In the genomic region with DNA sequence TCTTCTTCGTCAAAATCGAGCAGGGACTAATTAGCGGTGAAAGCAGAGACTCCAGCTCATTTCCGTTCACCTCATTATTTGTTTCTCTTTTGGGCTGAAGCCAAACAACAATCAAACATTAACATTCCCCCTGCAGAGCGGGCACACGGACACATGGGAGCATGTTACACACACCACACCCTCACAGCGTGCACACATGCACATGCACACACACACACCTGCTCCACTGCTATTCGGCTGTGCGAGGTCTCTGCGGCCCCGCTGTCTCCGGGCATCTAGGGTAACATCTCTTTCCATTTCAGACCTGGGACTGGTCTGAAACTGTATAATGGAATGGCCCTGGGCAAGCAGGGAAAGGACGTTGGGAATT, we compare ENCODE assay signal across 8 cellular contexts. TPM values are rescaled to one million over a fixed set of nuclear protein-coding genes. Genes with fewer than 3 reads are reported as not detected.
DNase-seq lines count a peak whose midpoint lies in the region; ATAC-seq, FAIRE-seq and TF ChIP-seq lines count a peak whose summit lies in the region.

No MANE protein-coding gene starts in this region.

- peak overlapping the region; percentile 77 for H2AFZ ChIP-seq in keratinocyte (ENCODE audit: control insufficient read depth, low read length)

- peak overlapping the region; percentile 92 for H3K4me2 ChIP-seq in keratinocyte (ENCODE audit: control insufficient read depth, extremely low read depth, insufficient read depth, low read depth, low read length)

- peak overlapping the region; percentile 80 for H3K4me3 ChIP-seq in CD8-positive, alpha-beta memory T cell (ENCODE audit: low read length)
- H3K4me3 ChIP-seq in keratinocyte (ENCODE audit: control insufficient read depth in 2 of 3, extremely low read depth in 1 of 3, insufficient read depth in 2 of 3, low read depth in 1 of 3, low read length in 3 of 3) (peak overlapping the region; percentile 29 to 75 (median 58)), thymus (ENCODE audit: low read length) (peak overlapping the region; percentile 52), ascending aorta (peak overlapping the region in 1 of 2 donors; percentile 65)

- H3K27ac ChIP-seq in CD8-positive, alpha-beta memory T cell (ENCODE audit: low read depth, low read length) = no peak overlapping the region
- H3K27ac ChIP-seq in keratinocyte (ENCODE audit: control insufficient read depth, insufficient read depth, low read length) (no peak overlapping the region), thymus (ENCODE audit: low read depth) (no peak overlapping the region), ascending aorta (no peak overlapping the region)

- CTCF ChIA-PET in CD8-positive, alpha-beta memory T cell (lab: Charles Lee) = interaction anchor here (0.6 to 5.7 kb wide), 60 partner anchors 8 to 278 kb away, joined by 3 to 134 read pairs (median 5); a partner anchor contains a TSS
- CTCF ChIA-PET in WTC11 (lab: Charles Lee) = interaction anchor here (0.6 to 3.2 kb wide), 80 partner anchors 8 to 829 kb away, joined by 3 to 45 read pairs (median 4); a partner anchor contains a TSS

- ATAC-seq in HG03025 (IDR thresholded peaks at IDR 0.05; ENCODE audit: low FRiP score, unreplicated experiment) = peak; percentile 6
- ATAC-seq in WTC11 = peak; percentile 3

- no peaks in the 10 kb centered on the region for H4K20me1 ChIP-seq in keratinocyte (ENCODE audit: control insufficient read depth, extremely low read depth, insufficient read depth, low read length)

- H3K27me3 Mint-ChIP-seq in CD8-positive, alpha-beta memory T cell = no peaks in the 10 kb centered on the region
- peaks cover 36% of the 10 kb centered on the region for H3K27me3 Mint-ChIP-seq in WTC11 (ENCODE audit: low read depth)

- TF ChIP-seq CTCF in WTC11 (IDR thresholded peaks at IDR 0.05) (no peak), keratinocyte (optimal IDR thresholded peaks at IDR 0.05 in 1 of 3, IDR thresholded peaks at IDR 0.05 in 1 of 3, conservative IDR thresholded peaks at IDR 0.05 in 1 of 3; ENCODE audit: extremely low read depth in 1 of 3, insufficient read depth in 2 of 3, low read length in 3 of 3) (no peak), ascending aorta (IDR thresholded peaks at IDR 0.05) (no peak)

- peaks cover 49% of the 10 kb centered on the region for H3K4me1 ChIP-seq in CD8-positive, alpha-beta memory T cell (ENCODE audit: insufficient read depth, low read length)
- H3K4me1 ChIP-seq in keratinocyte (ENCODE audit: control insufficient read depth, extremely low read depth, insufficient read depth, low read length) (peaks cover 12% of the 10 kb centered on the region), thymus (ENCODE audit: control insufficient read depth, insufficient read depth, low read length) (peaks cover 9% of the 10 kb centered on the region), ascending aorta (peaks cover 0 to 4% of the 10 kb centered on the region in 2 donors)

- peaks cover 52 to 61% (median 59%) of the 10 kb centered on the region in 3 donors for H3K4me1 Mint-ChIP-seq in CD8-positive, alpha-beta memory T cell
- peaks cover 20% of the 10 kb centered on the region for H3K4me1 Mint-ChIP-seq in WTC11

- POLR2A ChIA-PET in CD8-positive, alpha-beta memory T cell (lab: Charles Lee) = interaction anchor here (0.7 to 2.8 kb wide), 10 partner anchors 23 to 238 kb away, joined by 3 to 32 read pairs (median 3); a partner anchor contains a TSS
- POLR2A ChIA-PET in WTC11 (lab: Charles Lee) = interaction anchor here (1.2 kb wide), 1 partner anchor 279 kb away, joined by 3 read pairs; no protein-coding TSS in a partner anchor

- peaks cover 0 to 2% (median 0%) of the 10 kb centered on the region in 3 donors for H3K36me3 Mint-ChIP-seq in CD8-positive, alpha-beta memory T cell
- H3K36me3 Mint-ChIP-seq in WTC11 = no peaks in the 10 kb centered on the region

- dilution Hi-C loops in keratinocyte (cut with MboI; ENCODE audit: extremely low pct_ligation_motif_present, low sequenced_read_pairs) = no loop called here

- intact Hi-C loops in ascending aorta (cut with DNase I) = loop anchor here (2.0 to 5.0 kb wide), 2 partner anchors 160 to 280 kb away; no protein-coding TSS in a partner anchor

- no peak for DNase-seq in CD8-positive, alpha-beta memory T cell
- no peak for DNase-seq in WTC11 (ENCODE audit: low spot score)
- no peak for DNase-seq in keratinocyte (ENCODE audit: low read depth, low spot score)
- DNase-seq in ascending aorta (ENCODE audit: low spot score in 2 of 2) = no peak
- no peak for DNase-seq in NCI-H1694 treated with DMSO at 0.1 percent for 48 hours (lab: John Stamatoyannopoulos, UW)
- DNase-seq in mucosa of gallbladder (ENCODE audit: low spot score) = no peak

- H3K4me3 Mint-ChIP-seq in CD8-positive, alpha-beta memory T cell = peak overlapping the region; percentile 85 to 97 (median 88)
- peak overlapping the region; percentile 94 for H3K4me3 Mint-ChIP-seq in WTC11

- no peaks in the 10 kb centered on the region for H3K79me2 ChIP-seq in keratinocyte (ENCODE audit: control insufficient read depth, insufficient read depth, low read length)

- H3K9me3 Mint-ChIP-seq in CD8-positive, alpha-beta memory T cell = no peaks in the 10 kb centered on the region
- no peaks in the 10 kb centered on the region for H3K9me3 Mint-ChIP-seq in WTC11

- H3K27me3 ChIP-seq in CD8-positive, alpha-beta memory T cell (ENCODE audit: insufficient read depth, low read length, poor library complexity, severe bottlenecking) = no peaks in the 10 kb centered on the region
- no peaks in the 10 kb centered on the region for H3K27me3 ChIP-seq in keratinocyte (ENCODE audit: control insufficient read depth, extremely low read depth, insufficient read depth, low read length)
- no peaks in the 10 kb centered on the region for H3K27me3 ChIP-seq in thymus (ENCODE audit: control insufficient read depth, insufficient read depth)
- H3K27me3 ChIP-seq in ascending aorta = no peaks in the 10 kb centered on the region

- peak overlapping the region; percentile 62 to 96 (median 84) for H3K27ac Mint-ChIP-seq in CD8-positive, alpha-beta memory T cell
- no peak overlapping the region for H3K27ac Mint-ChIP-seq in WTC11

- H3K9ac ChIP-seq in keratinocyte (ENCODE audit: control insufficient read depth, extremely low read depth, insufficient read depth, low read length) = peak overlapping the region; percentile 67

- H3K9me3 ChIP-seq in CD8-positive, alpha-beta memory T cell (ENCODE audit: low read length) = no peaks in the 10 kb centered on the region
- H3K9me3 ChIP-seq in keratinocyte (ENCODE audit: control insufficient read depth, low read depth, low read length) (no peaks in the 10 kb centered on the region), thymus (ENCODE audit: control insufficient read depth) (peaks cover 3% of the 10 kb centered on the region), ascending aorta (no peaks in the 10 kb centered on the region)

- WGBS in thymus = 82% methylated on average over 13 of the region's 13 CpGs

- H3K36me3 ChIP-seq in CD8-positive, alpha-beta memory T cell (ENCODE audit: insufficient read depth, low read length) = no peaks in the 10 kb centered on the region
- H3K36me3 ChIP-seq in keratinocyte (ENCODE audit: control insufficient read depth in 2 of 2, extremely low read depth in 1 of 2, insufficient read depth in 2 of 2, low read length in 2 of 2) (no peaks in the 10 kb centered on the region), thymus (ENCODE audit: control insufficient read depth, insufficient read depth) (no peaks in the 10 kb centered on the region), ascending aorta (no peaks in the 10 kb centered on the region)

- FAIRE-seq in keratinocyte (lab: Jason Lieb, UNC) = no peak

- no peaks in the 10 kb centered on the region for H3K9me1 ChIP-seq in keratinocyte (ENCODE audit: control insufficient read depth, extremely low read depth, insufficient read depth, low read length)

TF ChIP-seq in WTC11, 78 proteins besides CTCF, POLR2A, EP300 and RAD21 (continues in another document):
- no peak for TF ChIP-seq HMGA2 (CRISPR knock-in tag; IDR thresholded peaks at IDR 0.05)
- TF ChIP-seq, protein P1, sequence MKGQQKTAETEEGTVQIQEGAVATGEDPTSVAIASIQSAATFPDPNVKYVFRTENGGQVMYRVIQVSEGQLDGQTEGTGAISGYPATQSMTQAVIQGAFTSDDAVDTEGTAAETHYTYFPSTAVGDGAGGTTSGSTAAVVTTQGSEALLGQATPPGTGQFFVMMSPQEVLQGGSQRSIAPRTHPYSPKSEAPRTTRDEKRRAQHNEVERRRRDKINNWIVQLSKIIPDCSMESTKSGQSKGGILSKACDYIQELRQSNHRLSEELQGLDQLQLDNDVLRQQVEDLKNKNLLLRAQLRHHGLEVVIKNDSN (CRISPR knock-in tag; IDR thresholded peaks at IDR 0.05) = no peak
- TF ChIP-seq NR1H2 (CRISPR knock-in tag; IDR thresholded peaks at IDR 0.05) = no peak
- TF ChIP-seq ZBTB21 (CRISPR knock-in tag; IDR thresholded peaks at IDR 0.05; ENCODE audit: borderline replicate concordance) = no peak
- TF ChIP-seq, protein P2, sequence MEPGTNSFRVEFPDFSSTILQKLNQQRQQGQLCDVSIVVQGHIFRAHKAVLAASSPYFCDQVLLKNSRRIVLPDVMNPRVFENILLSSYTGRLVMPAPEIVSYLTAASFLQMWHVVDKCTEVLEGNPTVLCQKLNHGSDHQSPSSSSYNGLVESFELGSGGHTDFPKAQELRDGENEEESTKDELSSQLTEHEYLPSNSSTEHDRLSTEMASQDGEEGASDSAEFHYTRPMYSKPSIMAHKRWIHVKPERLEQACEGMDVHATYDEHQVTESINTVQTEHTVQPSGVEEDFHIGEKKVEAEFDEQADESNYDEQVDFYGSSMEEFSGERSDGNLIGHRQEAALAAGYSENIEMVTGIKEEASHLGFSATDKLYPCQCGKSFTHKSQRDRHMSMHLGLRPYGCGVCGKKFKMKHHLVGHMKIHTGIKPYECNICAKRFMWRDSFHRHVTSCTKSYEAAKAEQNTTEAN (CRISPR knock-in tag; IDR thresholded peaks at IDR 0.05) = no peak

RNA-seq across cellular contexts. Expression of a gene that starts 58.4 kb away (rescaled TPM):
- 10 to 100 TPM; 39.0 to 41.9 TPM for total RNA-seq in CD8-positive, alpha-beta memory T cell
- 56.3 TPM for polyA plus RNA-seq in CD8-positive, alpha-beta memory T cell
- total RNA-seq in WTC11 (2021) (42.6 to 45.4 TPM (median 42.8 TPM) in 3 replicates), ascending aorta (1.3 TPM), mucosa of gallbladder (26.5 TPM)
- polyA plus RNA-seq in keratinocyte (50.6 to 65.2 TPM (median 54.7 TPM) in 3 replicates), thymus (23.8 TPM)
- polyA plus RNA-seq in keratinocyte (2011; ENCODE audit: low read depth) = 13.7 TPM
- 42.2 and 56.6 TPM in 2 replicates for polyA plus RNA-seq in keratinocyte (2011; cell fraction: cytosol; rRNA removed)
- 59.4 and 66.6 TPM in 2 replicates for polyA plus RNA-seq in keratinocyte (2011; cell fraction: nucleus; rRNA removed)
- polyA plus RNA-seq in keratinocyte (2012; ENCODE audit: low replicate concordance) = 19.0 and 40.4 TPM in 2 replicates
- 59.6 to 96.0 TPM (median 74.5 TPM) in 3 replicates for polyA minus RNA-seq in keratinocyte
- 81.1 TPM for polyA minus RNA-seq in keratinocyte (2011; cell fraction: cytosol; rRNA and poly(A)+ RNA removed)
- 41.0 and 65.7 TPM in 2 replicates for polyA minus RNA-seq in keratinocyte (2011; cell fraction: nucleus; rRNA and poly(A)+ RNA removed)

Comparison
In these comparisons a context has a peak if more than half of its experiments do, and no peak if none do; other contexts are left out.
1. RNA of a gene that starts 58.4 kb away (total RNA-seq): 42.6 to 45.4 TPM in WTC11, 39.0 to 41.9 TPM in CD8-positive, alpha-beta memory T cell and 26.5 TPM in mucosa of gallbladder (single experiment); 1.3 TPM in ascending aorta (single experiment); every median in the first group is over 10 times any median in the second.